Comparison of ENCODE assay signal across 18 cellular contexts in genomic region chrX:42992199-42992943, GRCh38.
DNase-seq lines count a peak whose midpoint lies in the region; ATAC-seq, FAIRE-seq and TF ChIP-seq lines count a peak whose summit lies in the region.
"Had no signal": no experiment of that assay in that cellular context is flagged by ENCODE, and none has a peak within 500 bp of the region (broad histone marks: within the 10 kb centered on the region; RNA-seq: fewer than 3 reads in every experiment).

No MANE protein-coding gene starts in this region.

- intact Hi-C loops in sciatic nerve (cut with DNase I), result no loop called here

- POLR2A ChIA-PET in activated CD8-positive, alpha-beta T cell treated with anti-CD3 and anti-CD28 coated beads, Interleukin-2, amount 10 ng/mL, durations not matched to agents 7 days and 5 days (lab: Charles Lee), result no interaction called here

- H3K27me3 Mint-ChIP-seq in activated CD8-positive, alpha-beta T cell treated with anti-CD3 and anti-CD28 coated beads, Interleukin-2, amount 10 ng/mL, durations not matched to agents 7 days and 5 days (ENCODE audit: low read depth), result no peaks in the 10 kb centered on the region
- H3K27me3 Mint-ChIP-seq: stimulated activated naive CD8-positive, alpha-beta T cell treated with anti-CD3 and anti-CD28 coated beads, Interleukin-15, Interleukin-2, amounts not matched to agents 100 ng/mL and 50 ng/mL, for 24 hours had no signal

- DNase-seq in HAP-1 (ENCODE audit: low spot score in 2 of 2), result peak; percentile 16 to 82
- peak; percentile 59 for DNase-seq in RCC 7860 (ENCODE audit: low spot score)
- peak; percentile 33 to 57 for DNase-seq in fibroblast of lung (ENCODE audit: low read depth in 2 of 2)
- DNase-seq in renal cortical epithelial cell (ENCODE audit: low read depth), result peak; percentile 64
- no peak for DNase-seq in activated CD8-positive, alpha-beta T cell treated with anti-CD3 and anti-CD28 coated beads, Interleukin-2, amount 10 ng/mL, durations not matched to agents 7 days and 5 days
- no peak for DNase-seq in sciatic nerve (ENCODE audit: low spot score)
- DNase-seq in caudate nucleus (lab: John Stamatoyannopoulos, UW), result no peak
- DNase-seq in NCI-H2227 treated with DMSO at 0.1 percent for 48 hours (lab: John Stamatoyannopoulos, UW), result no peak
- DNase-seq: activated naive CD4-positive, alpha-beta T cell treated with anti-CD3 and anti-CD28 coated beads, Interleukin-2, amount 50 U/mL, for 16 hours; C1 segment of cervical spinal cord; DMS79; HCEC 1CT; NCI-H1694; uterus had no signal

- no peaks in the 10 kb centered on the region for H3K9me3 ChIP-seq in HAP-1
- no peaks in the 10 kb centered on the region for H3K9me3 ChIP-seq in fibroblast of lung (ENCODE audit: control insufficient read depth, insufficient read depth, low read depth, low read length)
- H3K9me3 ChIP-seq: uterus had no signal

- H3K27ac ChIP-seq in fibroblast of lung (ENCODE audit: insufficient read depth, low read length) (no peak overlapping the region), caudate nucleus (ENCODE audit: low read depth, low read length) (no peak overlapping the region)
- H3K27ac ChIP-seq: cardiac muscle cell, parathyroid adenoma, uterus had no signal

- H3K27ac Mint-ChIP-seq in activated CD8-positive, alpha-beta T cell treated with anti-CD3 and anti-CD28 coated beads, Interleukin-2, amount 10 ng/mL, durations not matched to agents 7 days and 5 days, result no peak overlapping the region
- H3K27ac Mint-ChIP-seq: stimulated activated naive CD8-positive, alpha-beta T cell treated with anti-CD3 and anti-CD28 coated beads, Interleukin-15, Interleukin-2, amounts not matched to agents 100 ng/mL and 50 ng/mL, for 24 hours; T-helper 1 cell treated with Interleukin-12 subunit alpha and Interleukin-12 subunit beta and Interleukin-4 antibody, amounts not matched to agents 30 μg/mL and 1 μg/mL, for 36 hours had no signal

- CTCF ChIA-PET in activated CD8-positive, alpha-beta T cell treated with anti-CD3 and anti-CD28 coated beads, Interleukin-2, amount 10 ng/mL, durations not matched to agents 7 days and 5 days (lab: Charles Lee), result no interaction called here

- no peak overlapping the region for H3K4me2 ChIP-seq in fibroblast of lung (ENCODE audit: extremely low read depth, insufficient read depth, low read length)

- no peaks in the 10 kb centered on the region for H4K20me1 ChIP-seq in fibroblast of lung (ENCODE audit: control insufficient read depth, extremely low read depth, insufficient read depth, low read length)

- in situ Hi-C loops in HAP-1 (cut with MboI; ENCODE audit: low sequenced_read_pairs), result no loop called here

- peaks cover 26% of the 10 kb centered on the region for H3K4me1 ChIP-seq in HAP-1
- H3K4me1 ChIP-seq in fibroblast of lung (ENCODE audit: control insufficient read depth, extremely low read depth, insufficient read depth, low read length), result peaks cover 2% of the 10 kb centered on the region
- H3K4me1 ChIP-seq: parathyroid adenoma, uterus had no signal

- H2AFZ ChIP-seq in fibroblast of lung (ENCODE audit: low read length), result no peak overlapping the region
- H2AFZ ChIP-seq: parathyroid adenoma had no signal

- ATAC-seq in activated CD8-positive, alpha-beta T cell treated with anti-CD3 and anti-CD28 coated beads, Interleukin-2, amount 10 ng/mL, durations not matched to agents 7 days and 5 days, result no peak
- ATAC-seq in sciatic nerve, result no peak

- H3K9me3 Mint-ChIP-seq in activated CD8-positive, alpha-beta T cell treated with anti-CD3 and anti-CD28 coated beads, Interleukin-2, amount 10 ng/mL, durations not matched to agents 7 days and 5 days (ENCODE audit: insufficient read depth), result peaks cover 3% of the 10 kb centered on the region
- H3K9me3 Mint-ChIP-seq: stimulated activated naive CD8-positive, alpha-beta T cell treated with anti-CD3 and anti-CD28 coated beads, Interleukin-15, Interleukin-2, amounts not matched to agents 100 ng/mL and 50 ng/mL, for 24 hours; T-helper 1 cell treated with Interleukin-12 subunit alpha and Interleukin-12 subunit beta and Interleukin-4 antibody, amounts not matched to agents 30 μg/mL and 1 μg/mL, for 36 hours had no signal

- no peaks in the 10 kb centered on the region for H3K36me3 ChIP-seq in HAP-1 (replicated peaks)
- H3K36me3 ChIP-seq in fibroblast of lung (ENCODE audit: control insufficient read depth, insufficient read depth, low read length), result no peaks in the 10 kb centered on the region
- H3K36me3 ChIP-seq: cardiac muscle cell, uterus had no signal

- peaks cover 2% of the 10 kb centered on the region for H3K36me3 Mint-ChIP-seq in activated CD8-positive, alpha-beta T cell treated with anti-CD3 and anti-CD28 coated beads, Interleukin-2, amount 10 ng/mL, durations not matched to agents 7 days and 5 days (ENCODE audit: low read depth)

- no peaks in the 10 kb centered on the region for H3K4me1 Mint-ChIP-seq in activated CD8-positive, alpha-beta T cell treated with anti-CD3 and anti-CD28 coated beads, Interleukin-2, amount 10 ng/mL, durations not matched to agents 7 days and 5 days (ENCODE audit: low read depth)

- no peak for FAIRE-seq in RCC 7860 (lab: Jason Lieb, UNC)

- H3K27me3 ChIP-seq in HAP-1 (ENCODE audit: low read depth), result no peaks in the 10 kb centered on the region
- no peaks in the 10 kb centered on the region for H3K27me3 ChIP-seq in fibroblast of lung (ENCODE audit: control insufficient read depth, insufficient read depth, low read length)
- H3K27me3 ChIP-seq: cardiac muscle cell, uterus had no signal

- H3K79me2 ChIP-seq in fibroblast of lung (ENCODE audit: control insufficient read depth, insufficient read depth, low read length), result no peaks in the 10 kb centered on the region
- H3K79me2 ChIP-seq: parathyroid adenoma had no signal

- no peak overlapping the region for H3K4me3 Mint-ChIP-seq in activated CD8-positive, alpha-beta T cell treated with anti-CD3 and anti-CD28 coated beads, Interleukin-2, amount 10 ng/mL, durations not matched to agents 7 days and 5 days
- H3K4me3 Mint-ChIP-seq: stimulated activated naive CD8-positive, alpha-beta T cell treated with anti-CD3 and anti-CD28 coated beads, Interleukin-15, Interleukin-2, amounts not matched to agents 100 ng/mL and 50 ng/mL, for 24 hours; T-helper 1 cell treated with Interleukin-12 subunit alpha and Interleukin-12 subunit beta and Interleukin-4 antibody, amounts not matched to agents 30 μg/mL and 1 μg/mL, for 36 hours had no signal

- H3K4me3 ChIP-seq in HAP-1 (no peak overlapping the region), fibroblast of lung (replicated peaks in 1 of 4; ENCODE audit: control extremely low read depth in 1 of 4, insufficient read depth in 1 of 4, low read depth in 3 of 4, low read length in 4 of 4) (no peak overlapping the region)
- H3K4me3 ChIP-seq: cardiac muscle cell, uterus had no signal

- no peak overlapping the region for H3K9ac ChIP-seq in fibroblast of lung (ENCODE audit: insufficient read depth, low read length)
- H3K9ac ChIP-seq: parathyroid adenoma had no signal

- no peak for TF ChIP-seq CTCF in fibroblast of lung (conservative IDR thresholded peaks at IDR 0.05 in 1 of 2, IDR thresholded peaks at IDR 0.05 in 1 of 2; ENCODE audit: low read depth in 1 of 2, low read length in 2 of 2)

Comparison
In these comparisons a context has a peak if more than half of its experiments do, and no peak if none do; other contexts are left out.
1. DNase-seq: peak in HAP-1 (2 of 2), RCC 7860 (single experiment), fibroblast of lung (2 of 2) and renal cortical epithelial cell (single experiment); none in activated CD8-positive, alpha-beta T cell treated with anti-CD3 and anti-CD28 coated beads, Interleukin-2, amount 10 ng/mL, durations not matched to agents 7 days and 5 days (single experiment), sciatic nerve (single experiment), caudate nucleus (0 of 61) and NCI-H2227 treated with DMSO at 0.1 percent for 48 hours (single experiment).